ENCODE assay signal across 21 cellular contexts in genomic region chr7:2920041-2920440, GRCh38.
DNase-seq lines count a peak whose midpoint lies in the region; ATAC-seq, FAIRE-seq and TF ChIP-seq lines count a peak whose summit lies in the region.
"Had no signal": no experiment of that assay in that cellular context is flagged by ENCODE, and none has a peak within 500 bp of the region (broad histone marks: within the 10 kb centered on the region; RNA-seq: fewer than 3 reads in every experiment).

No MANE protein-coding gene starts in this region.

- TF ChIP-seq CTCF in HEK293 (tag by site-specific recombination; IDR thresholded peaks at IDR 0.05) (no peak), K562 (IDR thresholded peaks at IDR 0.05 in 2 of 3, conservative IDR thresholded peaks at IDR 0.05 in 1 of 3; ENCODE audit: insufficient read depth in 2 of 3, low read depth in 1 of 3, low read length in 3 of 3) (no peak), neural progenitor cell (IDR thresholded peaks at IDR 0.05) (no peak)

- peaks cover 3% of the 10 kb centered on the region for H3F3A ChIP-seq in neural progenitor cell (ENCODE audit: low read depth)

- H3K27me3 Mint-ChIP-seq in activated T-cell treated with anti-CD3 and anti-CD28 coated beads, Interleukin-2, amount 50 U/mL, for 72 hours (ENCODE audit: low read depth): no peaks in the 10 kb centered on the region
- peaks cover 7% of the 10 kb centered on the region for H3K27me3 Mint-ChIP-seq in neural progenitor cell (ENCODE audit: insufficient read depth, low read depth)
- H3K27me3 Mint-ChIP-seq: CD4-positive, alpha-beta memory T cell had no signal

- no peak for FAIRE-seq in K562 (lab: Jason Lieb, UNC)
- FAIRE-seq: A204.1, D721Med, G401.6, GM12892, H54, HepG2 had no signal

- H3K27ac ChIP-seq in HEK293 (ENCODE audit: extremely low read depth, low read depth, low read length): no peak overlapping the region
- H3K27ac ChIP-seq in K562 (ENCODE audit: extremely low read depth, low read depth, low read length): no peak overlapping the region
- H3K27ac ChIP-seq in neural progenitor cell: no peak overlapping the region
- H3K27ac ChIP-seq: C4-2B had no signal

- H3K9me1 ChIP-seq in K562 (ENCODE audit: control insufficient read depth, insufficient read depth, low read length): no peaks in the 10 kb centered on the region

- peaks cover 0 to 4% of the 10 kb centered on the region in 2 donors for H3K9me3 Mint-ChIP-seq in activated T-cell treated with anti-CD3 and anti-CD28 coated beads, Interleukin-2, amount 50 U/mL, for 72 hours
- H3K9me3 Mint-ChIP-seq in neural progenitor cell: no peaks in the 10 kb centered on the region

- H3K9ac ChIP-seq in K562 (ENCODE audit: insufficient read depth in 1 of 2, low read depth in 2 of 2, low read length in 2 of 2) (no peak overlapping the region), neural progenitor cell (no peak overlapping the region)

- peaks cover 5% of the 10 kb centered on the region; the same call in 1 of the 2 replicates for H4K20me1 ChIP-seq in K562 (replicated peaks; ENCODE audit: control insufficient read depth, insufficient read depth, low read length)
- H4K20me1 ChIP-seq in neural progenitor cell (ENCODE audit: low read depth): no peaks in the 10 kb centered on the region

- TF ChIP-seq POLR2A in K562 (conservative IDR thresholded peaks at IDR 0.05): no peak

- in situ Hi-C loops in K562 (cut with MboI): no loop called here

- H3K27me3 ChIP-seq in K562 (ENCODE audit: control insufficient read depth in 2 of 2, insufficient read depth in 2 of 2, low read length in 2 of 2) (no peaks in the 10 kb centered on the region), neural progenitor cell (no peaks in the 10 kb centered on the region)

- no peak overlapping the region for H3K4me3 ChIP-seq in HEK293 (ENCODE audit: low read depth, low read length)
- no peak overlapping the region for H3K4me3 ChIP-seq in K562
- no peak overlapping the region for H3K4me3 ChIP-seq in neural progenitor cell

- no peak for TF ChIP-seq EP300 in K562 (IDR thresholded peaks at IDR 0.05; ENCODE audit: low read length)

- H2AFZ ChIP-seq in K562 (ENCODE audit: low read depth, low read length) (no peak overlapping the region), neural progenitor cell (replicated peaks) (no peak overlapping the region)

- H3K27ac Mint-ChIP-seq in activated T-cell treated with anti-CD3 and anti-CD28 coated beads, Interleukin-2, amount 50 U/mL, for 72 hours: peak overlapping the region; percentile 10
- H3K27ac Mint-ChIP-seq in neural progenitor cell: peak overlapping the region; percentile 38

- no TSS peak for BruUV-seq in K562 (replicated peaks; lab: Mats Ljungman, UMichigan)

- H3K4me1 Mint-ChIP-seq in activated T-cell treated with anti-CD3 and anti-CD28 coated beads, Interleukin-2, amount 50 U/mL, for 72 hours (ENCODE audit: low read depth): no peaks in the 10 kb centered on the region
- H3K4me1 Mint-ChIP-seq in neural progenitor cell: peaks cover 20% of the 10 kb centered on the region

- TF ChIP-seq RAD21 in K562 (CRISPR knock-in tag; conservative IDR thresholded peaks at IDR 0.05 in 1 of 2, IDR thresholded peaks at IDR 0.05 in 1 of 2): no peak

- WGBS in K562 (ENCODE audit: insufficient coverage, low coverage, missing lambda C conversion rate): 64% methylated on average over 4 of the region's 4 CpGs

- CTCF ChIA-PET in HEK293 (lab: Yijun Ruan, JAX) (no interaction called here), K562 (lab: Yijun Ruan, JAX; ENCODE audit: low intra/inter-chr PET ratio) (no interaction called here)

- H3K79me2 ChIP-seq in K562 (ENCODE audit: control insufficient read depth, insufficient read depth, low read length): no peaks in the 10 kb centered on the region
- no peaks in the 10 kb centered on the region for H3K79me2 ChIP-seq in neural progenitor cell (ENCODE audit: low read depth)

- H3K9me3 ChIP-seq in HEK293 (ENCODE audit: control insufficient read depth, insufficient read depth, low read depth, low read length): no peaks in the 10 kb centered on the region
- H3K9me3 ChIP-seq in K562 (replicated peaks; ENCODE audit: control insufficient read depth, insufficient read depth, low read depth, low read length): 0 out of 2 replicates have a peak, but pooled peaks cover 2% of the 10 kb centered on the region
- no peaks in the 10 kb centered on the region for H3K9me3 ChIP-seq in neural progenitor cell (ENCODE audit: low read depth)
- H3K9me3 ChIP-seq: BE2C had no signal

- H3K4me1 ChIP-seq in HEK293 (ENCODE audit: control insufficient read depth, insufficient read depth, low read length) (no peaks in the 10 kb centered on the region), K562 (replicated peaks in 1 of 2; ENCODE audit: control insufficient read depth in 2 of 2, insufficient read depth in 2 of 2, low read length in 2 of 2) (peaks cover 0 to 4% of the 10 kb centered on the region in 2 experiments; a peak in 1 of 5 replicates), neural progenitor cell (peaks cover 12% of the 10 kb centered on the region)
- H3K4me1 ChIP-seq: BE2C had no signal

- intact Hi-C loops in K562 (cut with micrococcal nuclease): no loop called here

- POLR2A ChIA-PET in HEK293 (lab: Yijun Ruan, JAX) (no interaction called here), K562 (lab: Yijun Ruan, JAX) (interaction anchor here (0.9 kb wide), 1 partner anchor 8 kb away, joined by 3 read pairs; no protein-coding TSS in a partner anchor)

- DNase-seq in activated T-cell treated with anti-CD3 and anti-CD28 coated beads, Interleukin-2, amount 50 U/mL, for 72 hours: no peak
- no peak for DNase-seq in activated T-cell treated with anti-CD3 and anti-CD28 coated beads, Interleukin-2, amount 50 U/mL, for 48 hours
- DNase-seq in K562 (ENCODE audit: extremely low read depth in 1 of 4, low spot score in 3 of 4) (no peak), neural progenitor cell (ENCODE audit: low spot score) (no peak), NCI-H446 treated with DMSO at 0.1 percent for 48 hours (lab: John Stamatoyannopoulos, UW) (no peak)
- DNase-seq: BE2C; CD4-positive, alpha-beta memory T cell; DMS153; DMS79 treated with DMSO at 0.1 percent for 48 hours; EL had no signal

- H3K4me2 ChIP-seq in K562 (ENCODE audit: insufficient read depth, low read length) (no peak overlapping the region), neural progenitor cell (no peak overlapping the region)

- H3K36me3 Mint-ChIP-seq in activated T-cell treated with anti-CD3 and anti-CD28 coated beads, Interleukin-2, amount 50 U/mL, for 72 hours (ENCODE audit: insufficient read depth in 2 of 2): peaks cover 20 to 28% of the 10 kb centered on the region in 2 donors
- H3K36me3 Mint-ChIP-seq in neural progenitor cell: no peaks in the 10 kb centered on the region

- ATAC-seq in activated T-cell treated with anti-CD3 and anti-CD28 coated beads, Interleukin-2, amount 50 U/mL, for 72 hours (replicated peaks in 1 of 2): no peak
- ATAC-seq in K562 (no peak), HG02884 (IDR thresholded peaks at IDR 0.05; ENCODE audit: unreplicated experiment) (no peak), GM18907 (IDR thresholded peaks at IDR 0.05; ENCODE audit: unreplicated experiment) (no peak)
- ATAC-seq: HCT116, HepG2 had no signal

- H3K36me3 ChIP-seq in HEK293 (ENCODE audit: control insufficient read depth in 2 of 2, insufficient read depth in 1 of 2, low read length in 2 of 2) (no peaks in the 10 kb centered on the region), K562 (ENCODE audit: control insufficient read depth, insufficient read depth, low read length) (no peaks in the 10 kb centered on the region), neural progenitor cell (no peaks in the 10 kb centered on the region)
- H3K36me3 ChIP-seq: BE2C had no signal

- H3K4me3 Mint-ChIP-seq in activated T-cell treated with anti-CD3 and anti-CD28 coated beads, Interleukin-2, amount 50 U/mL, for 72 hours: no peak overlapping the region
- no peak overlapping the region for H3K4me3 Mint-ChIP-seq in neural progenitor cell
- H3K4me3 Mint-ChIP-seq: CD4-positive, alpha-beta memory T cell had no signal

TF ChIP-seq in HEK293, 187 proteins besides CTCF, POLR2A, EP300 and RAD21:
- TF ChIP-seq IKZF3 (tag by site-specific recombination; IDR thresholded peaks at IDR 0.05): no peak
- TF ChIP-seq ZNF146 (tag by site-specific recombination; IDR thresholded peaks at IDR 0.05): peak; percentile 85
TF ChIP-seq in HEK293: peak in this region for 1.

TF ChIP-seq in K562, 482 proteins besides CTCF, POLR2A, EP300 and RAD21 (continues in another document):
- TF ChIP-seq PHB (CRISPR knock-in tag; IDR thresholded peaks at IDR 0.05) (no peak), TCFL5 (CRISPR knock-in tag; conservative IDR thresholded peaks at IDR 0.05) (no peak), HNRNPK (IDR thresholded peaks at IDR 0.05; ENCODE audit: low read depth, low read length, poor library complexity, severe bottlenecking) (no peak), ZBTB9 (CRISPR knock-in tag; IDR thresholded peaks at IDR 0.05) (no peak), SP1 (CRISPR knock-in tag; IDR thresholded peaks at IDR 0.05) (no peak), MCM5 (IDR thresholded peaks at IDR 0.05; ENCODE audit: low read depth) (no peak), CREB5 (CRISPR knock-in tag; IDR thresholded peaks at IDR 0.05) (no peak), RBM25 (IDR thresholded peaks at IDR 0.05; ENCODE audit: low read depth, low read length, severe bottlenecking) (peak; percentile 69), TEAD1 (CRISPR knock-in tag; IDR thresholded peaks at IDR 0.05) (no peak), POLR2B (IDR thresholded peaks at IDR 0.05; ENCODE audit: low read depth, partially characterized antibody) (no peak), ZNF551 (CRISPR knock-in tag; IDR thresholded peaks at IDR 0.05) (no peak), ELF1 (tag; IDR thresholded peaks at IDR 0.05) (no peak)
